Comparison of ENCODE assay signal across 22 cellular contexts in the genomic region with DNA sequence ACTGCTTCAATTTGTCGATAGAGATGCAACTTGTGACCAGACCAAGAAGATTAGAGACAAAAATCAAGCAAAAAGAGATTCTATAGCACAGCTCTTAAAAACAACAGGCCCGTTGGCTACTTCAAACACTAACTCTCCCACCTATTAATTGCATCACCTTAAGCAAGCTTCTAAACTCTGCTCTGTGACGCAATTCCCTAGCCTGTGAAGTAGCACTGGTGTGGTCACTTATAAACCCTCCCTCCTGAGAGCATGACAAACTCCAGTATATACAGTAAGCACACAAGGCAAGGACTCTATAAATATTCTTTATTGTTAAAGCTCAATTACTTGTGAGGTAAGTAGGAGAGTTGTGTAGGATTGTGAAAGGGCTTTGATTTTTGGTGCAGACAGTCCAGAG.
DNase-seq lines count a peak whose midpoint lies in the region; ATAC-seq and TF ChIP-seq lines count a peak whose summit lies in the region.
"Had no signal": no experiment of that assay in that cellular context is flagged by ENCODE, and none has a peak within 500 bp of the region (broad histone marks: within the 10 kb centered on the region; RNA-seq: fewer than 3 reads in every experiment).

No MANE protein-coding gene starts in this region.

- no peaks in the 10 kb centered on the region for H3K79me2 ChIP-seq in GM23248 (ENCODE audit: insufficient read depth)

- no peak overlapping the region for H3K4me3 Mint-ChIP-seq in brain
- no peak overlapping the region for H3K4me3 Mint-ChIP-seq in activated T-helper 1 cell treated with anti-CD3 and anti-CD28 coated beads, Interleukin-12 subunit alpha, Interleukin-12 subunit beta, Interleukin-2, Interleukin-4 antibody, amounts not matched to agents 30 ng/mL and 10 ng/mL and 1 ng/mL, durations not matched to agents 14 hours and 24 hours and 36 hours
- H3K4me3 Mint-ChIP-seq: activated CD4-positive, alpha-beta T cell treated with anti-CD3 and anti-CD28 coated beads for 36 hours; CD14-positive monocyte; dendritic cell treated with granulocyte-macrophage colony-stimulating factor and Interleukin-4, amounts not matched to agents 40 ng/mL and 50 ng/mL, for 4 days had no signal

- no peaks in the 10 kb centered on the region for H3K9me2 ChIP-seq in GM23248 (ENCODE audit: insufficient read depth)

- no peaks in the 10 kb centered on the region for H4K20me1 ChIP-seq in GM23248 (ENCODE audit: insufficient read depth)

- peak overlapping the region in 3 of 5 experiments; percentile 18 to 49 (median 36) for H3K27ac Mint-ChIP-seq in brain
- no peak overlapping the region for H3K27ac Mint-ChIP-seq in activated T-helper 1 cell treated with anti-CD3 and anti-CD28 coated beads, Interleukin-12 subunit alpha, Interleukin-12 subunit beta, Interleukin-2, Interleukin-4 antibody, amounts not matched to agents 30 ng/mL and 10 ng/mL and 1 ng/mL, durations not matched to agents 14 hours and 24 hours and 36 hours
- H3K27ac Mint-ChIP-seq: activated CD4-positive, alpha-beta T cell treated with anti-CD3 and anti-CD28 coated beads for 36 hours; activated T-helper 2 cell treated with anti-CD3 and anti-CD28 coated beads, Interferon-gamma antibody, Interleukin-2, Interleukin-4, amounts not matched to agents 10 μg/mL and 5 μg/mL and 100 μg/mL, durations not matched to agents 14 hours and 24 hours and 36 hours; CD14-positive monocyte; dendritic cell treated with granulocyte-macrophage colony-stimulating factor and Interleukin-4, amounts not matched to agents 40 ng/mL and 50 ng/mL, for 4 days had no signal

- no peak overlapping the region for H3K4me3 ChIP-seq in GM23248
- H3K4me3 ChIP-seq in left lung = no peak overlapping the region
- H3K4me3 ChIP-seq: gastrocnemius medialis, right atrium auricular region had no signal

- DNase-seq in GM23248 (peak; percentile 13), NOMO-1 (lab: John Stamatoyannopoulos, UW; ENCODE audit: unreplicated experiment in 2 of 2) (peak; percentile 30 to 69), left lung (no peak), CD1c-positive myeloid dendritic cell (ENCODE audit: extremely low spot score) (no peak), GM13976 (ENCODE audit: low spot score) (no peak), Kasumi-1 (lab: John Stamatoyannopoulos, UW) (no peak)
- DNase-seq in activated T-helper 1 cell treated with anti-CD3 and anti-CD28 coated beads, Interleukin-12 subunit alpha, Interleukin-12 subunit beta, Interleukin-2, Interleukin-4 antibody, amounts not matched to agents 30 ng/mL and 10 ng/mL and 1 ng/mL, durations not matched to agents 14 hours and 24 hours and 36 hours (ENCODE audit: low spot score) = no peak
- DNase-seq: activated CD4-positive, alpha-beta T cell treated with anti-CD3 and anti-CD28 coated beads for 36 hours; DMS153; gastrocnemius medialis; KG1; left colon; NCI-H1105; NCI-H2107; NCI-H526 treated with DMSO at 0.1 percent for 48 hours; occipital lobe had no signal

- no peak overlapping the region for H3K4me2 ChIP-seq in GM23248 (ENCODE audit: unreplicated experiment)

- H3K27me3 Mint-ChIP-seq in brain = peaks cover 10% of the 10 kb centered on the region
- H3K27me3 Mint-ChIP-seq in activated T-helper 1 cell treated with anti-CD3 and anti-CD28 coated beads, Interleukin-12 subunit alpha, Interleukin-12 subunit beta, Interleukin-2, Interleukin-4 antibody, amounts not matched to agents 30 ng/mL and 10 ng/mL and 1 ng/mL, durations not matched to agents 14 hours and 24 hours and 36 hours (ENCODE audit: insufficient read depth) = peaks cover 5% of the 10 kb centered on the region

- peaks cover 0 to 5% (median 0%) of the 10 kb centered on the region in 5 experiments for H3K9me3 Mint-ChIP-seq in brain
- H3K9me3 Mint-ChIP-seq in activated T-helper 1 cell treated with anti-CD3 and anti-CD28 coated beads, Interleukin-12 subunit alpha, Interleukin-12 subunit beta, Interleukin-2, Interleukin-4 antibody, amounts not matched to agents 30 ng/mL and 10 ng/mL and 1 ng/mL, durations not matched to agents 14 hours and 24 hours and 36 hours = no peaks in the 10 kb centered on the region
- H3K9me3 Mint-ChIP-seq: activated T-helper 2 cell treated with anti-CD3 and anti-CD28 coated beads, Interferon-gamma antibody, Interleukin-2, Interleukin-4, amounts not matched to agents 10 μg/mL and 5 μg/mL and 100 μg/mL, durations not matched to agents 14 hours and 24 hours and 36 hours; dendritic cell treated with granulocyte-macrophage colony-stimulating factor and Interleukin-4, amounts not matched to agents 40 ng/mL and 50 ng/mL, for 4 days had no signal

- no peaks in the 10 kb centered on the region for H3K9me3 ChIP-seq in GM23248 (ENCODE audit: low read depth)
- H3K9me3 ChIP-seq in left lung = no peaks in the 10 kb centered on the region
- H3K9me3 ChIP-seq: gastrocnemius medialis, right atrium auricular region had no signal

- H3K4me1 Mint-ChIP-seq in brain = peaks cover 28% of the 10 kb centered on the region
- no peaks in the 10 kb centered on the region for H3K4me1 Mint-ChIP-seq in activated T-helper 1 cell treated with anti-CD3 and anti-CD28 coated beads, Interleukin-12 subunit alpha, Interleukin-12 subunit beta, Interleukin-2, Interleukin-4 antibody, amounts not matched to agents 30 ng/mL and 10 ng/mL and 1 ng/mL, durations not matched to agents 14 hours and 24 hours and 36 hours (ENCODE audit: low read depth)
- H3K4me1 Mint-ChIP-seq: activated CD4-positive, alpha-beta T cell treated with anti-CD3 and anti-CD28 coated beads for 36 hours had no signal

- TF ChIP-seq CTCF in brain (conservative IDR thresholded peaks at IDR 0.05) (no peak), left lung (IDR thresholded peaks at IDR 0.05) (no peak), GM13976 (IDR thresholded peaks at IDR 0.05; ENCODE audit: borderline replicate concordance, control extremely low read depth, extremely low read depth, insufficient read depth, missing control alignments) (no peak)

- H3K9ac ChIP-seq in GM23248 = no peak overlapping the region

- intact Hi-C loops in left lung (cut with DNase I) = no loop called here
- intact Hi-C loops in activated T-helper 1 cell treated with anti-CD3 and anti-CD28 coated beads, Interleukin-12 subunit alpha, Interleukin-12 subunit beta, Interleukin-2, Interleukin-4 antibody, amounts not matched to agents 30 ng/mL and 10 ng/mL and 1 ng/mL, durations not matched to agents 14 hours and 24 hours and 36 hours (cut with micrococcal nuclease) = no loop called here

- no peaks in the 10 kb centered on the region for H3K4me1 ChIP-seq in GM23248 (ENCODE audit: insufficient read depth)
- H3K4me1 ChIP-seq in left lung = no peaks in the 10 kb centered on the region
- H3K4me1 ChIP-seq: gastrocnemius medialis, right atrium auricular region had no signal

- H3F3A ChIP-seq in GM23248 (ENCODE audit: insufficient read depth) = no peaks in the 10 kb centered on the region

- no peak overlapping the region for H3K27ac ChIP-seq in GM23248
- H3K27ac ChIP-seq in left lung = no peak overlapping the region
- H3K27ac ChIP-seq: gastrocnemius medialis, right atrium auricular region had no signal

- whole genome bisulfite sequencing in GM23248 (ENCODE audit: low coverage in 1 of 2, low lambda C conversion rate in 2 of 2, missing lambda C conversion rate in 2 of 2), 2 experiments = 48 to 52% methylated on average over 3 of the region's 3 CpGs

- H2AFZ ChIP-seq in GM23248 = no peak overlapping the region

- H3K27me3 ChIP-seq in GM23248 (replicated peaks; ENCODE audit: insufficient read depth) (no peaks in the 10 kb centered on the region), left lung (no peaks in the 10 kb centered on the region)
- H3K27me3 ChIP-seq: gastrocnemius medialis, right atrium auricular region had no signal

- ATAC-seq in left lung = peak; percentile 93
- ATAC-seq: activated CD4-positive, alpha-beta T cell treated with anti-CD3 and anti-CD28 coated beads for 36 hours; gastrocnemius medialis; HCT116; left colon had no signal

- H3K36me3 ChIP-seq in GM23248 (ENCODE audit: low read depth) (no peaks in the 10 kb centered on the region), left lung (no peaks in the 10 kb centered on the region)
- H3K36me3 ChIP-seq: gastrocnemius medialis, right atrium auricular region had no signal

- H3K36me3 Mint-ChIP-seq in brain = no peaks in the 10 kb centered on the region
- H3K36me3 Mint-ChIP-seq in activated T-helper 1 cell treated with anti-CD3 and anti-CD28 coated beads, Interleukin-12 subunit alpha, Interleukin-12 subunit beta, Interleukin-2, Interleukin-4 antibody, amounts not matched to agents 30 ng/mL and 10 ng/mL and 1 ng/mL, durations not matched to agents 14 hours and 24 hours and 36 hours (ENCODE audit: low read depth) = no peaks in the 10 kb centered on the region
- H3K36me3 Mint-ChIP-seq: CD14-positive monocyte had no signal

- in situ Hi-C loops in GM23248 (cut with MboI) (no loop called here), GM13976 (cut with MboI; ENCODE audit: low sequenced_read_pairs, unreplicated experiment) (no loop called here)

Comparison
In these comparisons a context has a peak if more than half of its experiments do, and no peak if none do; other contexts are left out.
1. DNase-seq: peak in GM23248 (single experiment) and NOMO-1 (2 of 2); none in left lung (0 of 2), activated T-helper 1 cell treated with anti-CD3 and anti-CD28 coated beads, Interleukin-12 subunit alpha, Interleukin-12 subunit beta, Interleukin-2, Interleukin-4 antibody, amounts not matched to agents 30 ng/mL and 10 ng/mL and 1 ng/mL, durations not matched to agents 14 hours and 24 hours and 36 hours (single experiment), CD1c-positive myeloid dendritic cell (single experiment), GM13976 (single experiment) and Kasumi-1 (0 of 2).